Comparison of ENCODE assay signal across 7 cellular contexts in genomic region chr2:106609780-106610179, GRCh38.
"Had no signal": no experiment of that assay in that cellular context is flagged by ENCODE, and none has a peak within 500 bp of the region (broad histone marks: within the 10 kb centered on the region; RNA-seq: fewer than 3 reads in every experiment).

No MANE protein-coding gene starts in this region.

- H3K27me3 Mint-ChIP-seq: IgD-negative memory B cell had no signal

- H3K4me3 ChIP-seq: K562 had no signal

- H3K36me3 Mint-ChIP-seq: IgD-negative memory B cell had no signal

- H3K4me3 Mint-ChIP-seq: IgD-negative memory B cell had no signal

- DNase-seq: IMR-90, KBM-7 had no signal

- ATAC-seq: HepG2, K562 had no signal

- H3K27ac Mint-ChIP-seq: IgD-negative memory B cell had no signal

- H3K4me1 Mint-ChIP-seq: IgD-negative memory B cell had no signal

- FAIRE-seq: HepG2, HTR-8/SVneo, K562 had no signal

- H3K27ac ChIP-seq: HL-60 had no signal
